ENCODE assay signal across 1 cellular context in the genomic region with DNA sequence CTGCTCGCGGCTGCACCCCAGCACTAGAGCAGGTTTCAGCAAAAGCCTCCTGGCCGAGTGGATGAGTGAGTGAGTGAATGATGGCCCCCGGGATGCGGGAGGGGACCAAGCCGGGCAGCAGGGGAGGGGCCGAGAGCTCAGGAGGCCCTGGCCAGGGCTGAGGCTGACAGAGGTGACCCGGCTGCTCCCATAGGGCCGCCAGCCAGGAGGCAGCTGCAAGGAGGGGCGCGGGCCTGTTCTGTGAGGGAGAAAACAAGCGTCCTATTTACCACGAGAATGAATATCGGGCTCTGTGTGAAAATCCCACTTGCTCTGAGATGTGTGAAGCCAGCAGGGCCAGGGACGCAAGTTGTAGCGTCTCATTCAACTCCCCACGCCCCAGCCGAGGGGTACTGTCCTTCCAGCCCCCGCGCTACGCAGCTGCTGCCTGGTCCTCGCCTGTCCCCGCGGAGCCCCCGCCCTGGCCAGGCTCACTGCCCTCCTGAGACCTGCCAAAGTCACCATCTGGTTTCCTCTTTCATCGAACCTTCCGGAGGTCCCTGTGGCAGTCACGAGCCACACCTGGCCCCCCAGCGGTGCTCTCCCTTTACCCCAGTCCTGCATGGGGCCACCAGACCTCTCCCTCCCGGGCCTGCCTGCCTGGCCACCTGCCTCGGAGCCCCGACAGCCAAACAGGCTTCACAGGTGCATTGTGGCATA.
TF ChIP-seq lines count a peak whose summit lies in the region.

No MANE protein-coding gene starts in this region.

TF ChIP-seq in H1, 55 proteins besides CTCF, POLR2A, EP300 and RAD21:
- TF ChIP-seq, protein P1, sequence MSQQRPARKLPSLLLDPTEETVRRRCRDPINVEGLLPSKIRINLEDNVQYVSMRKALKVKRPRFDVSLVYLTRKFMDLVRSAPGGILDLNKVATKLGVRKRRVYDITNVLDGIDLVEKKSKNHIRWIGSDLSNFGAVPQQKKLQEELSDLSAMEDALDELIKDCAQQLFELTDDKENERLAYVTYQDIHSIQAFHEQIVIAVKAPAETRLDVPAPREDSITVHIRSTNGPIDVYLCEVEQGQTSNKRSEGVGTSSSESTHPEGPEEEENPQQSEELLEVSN (IDR thresholded peaks at IDR 0.05): no peak
- TF ChIP-seq GTF2F1 (IDR thresholded peaks at IDR 0.05; ENCODE audit: borderline replicate concordance, low read depth, low read length) (no peak), TCF12 (IDR thresholded peaks at IDR 0.05; ENCODE audit: low read depth, low read length) (no peak), JUND (IDR thresholded peaks at IDR 0.05; ENCODE audit: low read length) (no peak), RXRA (IDR thresholded peaks at IDR 0.05; ENCODE audit: insufficient read depth, low read depth, low read length) (no peak), CBX5 (IDR thresholded peaks at IDR 0.05; ENCODE audit: low read depth, low read length) (no peak), PHF8 (conservative IDR thresholded peaks at IDR 0.05; ENCODE audit: low read depth, low read length) (no peak), CREB1 (IDR thresholded peaks at IDR 0.05) (no peak), NANOG (IDR thresholded peaks at IDR 0.05; ENCODE audit: insufficient read depth, low read depth, low read length, poor library complexity, severe bottlenecking) (no peak), TEAD4 (IDR thresholded peaks at IDR 0.05; ENCODE audit: low read depth, low read length) (no peak)
- TF ChIP-seq, protein P2, sequence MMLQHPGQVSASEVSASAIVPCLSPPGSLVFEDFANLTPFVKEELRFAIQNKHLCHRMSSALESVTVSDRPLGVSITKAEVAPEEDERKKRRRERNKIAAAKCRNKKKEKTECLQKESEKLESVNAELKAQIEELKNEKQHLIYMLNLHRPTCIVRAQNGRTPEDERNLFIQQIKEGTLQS (IDR thresholded peaks at IDR 0.05; ENCODE audit: insufficient read depth, low read depth, low read length): no peak
- TF ChIP-seq, protein P3, sequence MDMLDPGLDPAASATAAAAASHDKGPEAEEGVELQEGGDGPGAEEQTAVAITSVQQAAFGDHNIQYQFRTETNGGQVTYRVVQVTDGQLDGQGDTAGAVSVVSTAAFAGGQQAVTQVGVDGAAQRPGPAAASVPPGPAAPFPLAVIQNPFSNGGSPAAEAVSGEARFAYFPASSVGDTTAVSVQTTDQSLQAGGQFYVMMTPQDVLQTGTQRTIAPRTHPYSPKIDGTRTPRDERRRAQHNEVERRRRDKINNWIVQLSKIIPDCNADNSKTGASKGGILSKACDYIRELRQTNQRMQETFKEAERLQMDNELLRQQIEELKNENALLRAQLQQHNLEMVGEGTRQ (IDR thresholded peaks at IDR 0.05; ENCODE audit: low read length): no peak
